ENCODE assay signal across 11 cellular contexts in the genomic region with DNA sequence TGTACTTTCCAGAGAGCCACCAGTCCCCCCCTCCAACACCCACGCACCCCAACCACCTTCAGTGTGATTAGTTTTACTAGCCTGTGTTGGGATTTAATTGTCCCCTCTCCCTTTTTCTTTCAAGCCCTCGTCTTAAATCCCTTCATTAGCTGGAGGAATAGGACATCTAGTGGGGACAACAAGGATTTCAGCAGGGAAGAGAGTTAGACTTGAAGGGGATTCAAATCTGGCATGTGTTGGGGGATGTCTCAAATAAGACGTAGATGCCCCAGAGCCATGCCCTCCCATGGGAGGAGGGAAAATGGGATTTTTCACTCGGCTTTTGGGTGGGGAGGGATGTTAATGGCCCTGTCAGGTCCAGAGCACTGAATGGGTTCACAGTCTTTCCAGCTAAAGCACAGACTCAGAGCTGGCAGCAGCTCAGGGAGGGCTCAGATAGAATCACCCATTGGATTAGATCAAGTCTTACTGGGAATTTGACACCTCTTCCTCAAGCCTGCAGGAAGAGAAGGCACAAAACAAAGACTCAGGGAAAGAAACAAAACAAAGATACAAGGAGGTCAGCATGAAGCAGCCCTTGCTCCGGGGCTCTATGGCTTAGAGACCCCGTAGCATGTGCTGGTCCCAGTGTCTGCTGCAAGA. TPM values are rescaled to one million over a fixed set of nuclear protein-coding genes. Genes with fewer than 3 reads are reported as not detected.
DNase-seq lines count a peak whose midpoint lies in the region; ATAC-seq and TF ChIP-seq lines count a peak whose summit lies in the region.
"Had no signal": no experiment of that assay in that cellular context is flagged by ENCODE, and none has a peak within 500 bp of the region (broad histone marks: within the 10 kb centered on the region; RNA-seq: fewer than 3 reads in every experiment).

No MANE protein-coding gene starts in this region.

- H3K27ac ChIP-seq in OCI-LY1 (ENCODE audit: low read depth, low read length, poor library complexity, severe bottlenecking) (no peak overlapping the region), gastrocnemius medialis (no peak overlapping the region)
- H3K27ac ChIP-seq: BLaER1 treated with 17β-estradiol and CSF1 and Interleukin-3, amounts not matched to agents 10 nM and 100 nM had no signal

- peaks cover 9% of the 10 kb centered on the region; the same call in 1 of the 2 replicates for H3K27me3 ChIP-seq in OCI-LY1 (ENCODE audit: insufficient read depth, low read length)
- H3K27me3 ChIP-seq in gastrocnemius medialis, result peaks cover 11 to 19% (median 11%) of the 10 kb centered on the region in 3 donors

- no peak overlapping the region for H3K4me2 ChIP-seq in OCI-LY1 (ENCODE audit: low read length)

- intact Hi-C loops in gastrocnemius medialis (cut with DNase I; ENCODE audit: low total_unique reads), result loop anchor here (2.0 kb wide), 1 partner anchor 58 kb away; no protein-coding TSS in a partner anchor

- DNase-seq in NCI-H2107 treated with DMSO at 0.1 percent for 48 hours (lab: John Stamatoyannopoulos, UW; ENCODE audit: unreplicated experiment) (peak; percentile 6), NCI-H2107 (lab: John Stamatoyannopoulos, UW) (no peak), epithelial cell of proximal tubule (ENCODE audit: low read depth) (no peak), gastrocnemius medialis (no peak), DMS153 treated with DMSO at 0.1 percent for 48 hours (lab: John Stamatoyannopoulos, UW; ENCODE audit: unreplicated experiment) (no peak)
- DNase-seq in T-helper 2 cell treated with Interferon-gamma antibody and Interleukin-4, amounts not matched to agents 5 μg/mL and 100 μg/mL, for 36 hours (ENCODE audit: low spot score), result no peak

- H3K9me2 ChIP-seq in OCI-LY1 (ENCODE audit: low read depth, low read length), result no peaks in the 10 kb centered on the region

- H3K4me1 Mint-ChIP-seq in T-helper 2 cell treated with Interferon-gamma antibody and Interleukin-4, amounts not matched to agents 5 μg/mL and 100 μg/mL, for 36 hours (ENCODE audit: low read depth), result peaks cover 5% of the 10 kb centered on the region

- peaks cover 48% of the 10 kb centered on the region for H3K27me3 Mint-ChIP-seq in T-helper 2 cell treated with Interferon-gamma antibody and Interleukin-4, amounts not matched to agents 5 μg/mL and 100 μg/mL, for 36 hours (ENCODE audit: low read depth)

- H3K4me1 ChIP-seq in OCI-LY1 (ENCODE audit: insufficient read depth, low read length, severe bottlenecking) (no peaks in the 10 kb centered on the region), gastrocnemius medialis (peaks cover 9 to 20% of the 10 kb centered on the region in 2 donors)

- no peaks in the 10 kb centered on the region for H4K20me1 ChIP-seq in OCI-LY1 (ENCODE audit: insufficient read depth, low read length)

- H3K9me3 Mint-ChIP-seq in T-helper 2 cell treated with Interferon-gamma antibody and Interleukin-4, amounts not matched to agents 5 μg/mL and 100 μg/mL, for 36 hours, result no peaks in the 10 kb centered on the region
- H3K9me3 Mint-ChIP-seq: memory B cell had no signal

- H3K27ac Mint-ChIP-seq in T-helper 2 cell treated with Interferon-gamma antibody and Interleukin-4, amounts not matched to agents 5 μg/mL and 100 μg/mL, for 36 hours, result no peak overlapping the region
- H3K27ac Mint-ChIP-seq: memory B cell had no signal

- in situ Hi-C loops in gastrocnemius medialis (cut with MboI; ENCODE audit: low sequenced_read_pairs in 4 of 4), result loop anchor here (5.0 to 25.0 kb wide), 5 partner anchors 263 to 488 kb away; a partner anchor contains a TSS

- H3F3A ChIP-seq in OCI-LY1 (ENCODE audit: insufficient read depth, low read length), result no peaks in the 10 kb centered on the region

- no peaks in the 10 kb centered on the region for H3K79me2 ChIP-seq in OCI-LY1 (ENCODE audit: insufficient read depth, low read length)

- H2AFZ ChIP-seq in OCI-LY1 (ENCODE audit: low read length), result no peak overlapping the region

- ATAC-seq in gastrocnemius medialis, result peak in 1 of 2 donors; percentile 29
- ATAC-seq in GM18868 (IDR thresholded peaks at IDR 0.05; ENCODE audit: unreplicated experiment), result no peak

- no peak overlapping the region for H3K4me3 Mint-ChIP-seq in T-helper 2 cell treated with Interferon-gamma antibody and Interleukin-4, amounts not matched to agents 5 μg/mL and 100 μg/mL, for 36 hours
- H3K4me3 Mint-ChIP-seq: memory B cell had no signal

- no peak overlapping the region for H3K9ac ChIP-seq in OCI-LY1 (ENCODE audit: low read length)
- H3K9ac ChIP-seq: BLaER1 treated with 17β-estradiol and CSF1 and Interleukin-3, amounts not matched to agents 10 nM and 100 nM had no signal

- TF ChIP-seq CTCF in OCI-LY1 (IDR thresholded peaks at IDR 0.05; ENCODE audit: low read length), result peak; percentile 31; the same call in 1 of the 2 replicates
- TF ChIP-seq CTCF in epithelial cell of proximal tubule (conservative IDR thresholded peaks at IDR 0.05; ENCODE audit: low read depth, low read length), result peak; percentile 56
- TF ChIP-seq CTCF in gastrocnemius medialis (IDR thresholded peaks at IDR 0.05 in 4 of 5, conservative IDR thresholded peaks at IDR 0.05 in 1 of 5), result peak; percentile 25 to 67 (median 49)

- H3K9me3 ChIP-seq in OCI-LY1 (ENCODE audit: low read length) (no peaks in the 10 kb centered on the region), gastrocnemius medialis (no peaks in the 10 kb centered on the region)
- H3K9me3 ChIP-seq: BLaER1 treated with 17β-estradiol and CSF1 and Interleukin-3, amounts not matched to agents 10 nM and 100 nM had no signal

- no peaks in the 10 kb centered on the region for H3K36me3 ChIP-seq in OCI-LY1 (ENCODE audit: insufficient read depth, low read length)
- no peaks in the 10 kb centered on the region for H3K36me3 ChIP-seq in gastrocnemius medialis
- H3K36me3 ChIP-seq: BLaER1 treated with 17β-estradiol and CSF1 and Interleukin-3, amounts not matched to agents 10 nM and 100 nM had no signal

- TF ChIP-seq POLR2A in gastrocnemius medialis (IDR thresholded peaks at IDR 0.05), result no peak

- H3K4me3 ChIP-seq in OCI-LY1 (ENCODE audit: low read depth, low read length, poor library complexity, severe bottlenecking) (no peak overlapping the region), epithelial cell of proximal tubule (ENCODE audit: low read depth, low read length) (no peak overlapping the region), gastrocnemius medialis (no peak overlapping the region)
- H3K4me3 ChIP-seq: BLaER1 treated with 17β-estradiol and CSF1 and Interleukin-3, amounts not matched to agents 10 nM and 100 nM had no signal

- H3K36me3 Mint-ChIP-seq in T-helper 2 cell treated with Interferon-gamma antibody and Interleukin-4, amounts not matched to agents 5 μg/mL and 100 μg/mL, for 36 hours (ENCODE audit: low read depth), result no peaks in the 10 kb centered on the region
- H3K36me3 Mint-ChIP-seq: memory B cell had no signal

RNA-seq across cellular contexts. Expression of a gene that starts 10.7 kb away (rescaled TPM):
- not detected in 2 replicates for total RNA-seq in epithelial cell of proximal tubule
- not detected for total RNA-seq in gastrocnemius medialis
- total RNA-seq: subcutaneous adipose tissue had no signal

RNA-seq across cellular contexts. Expression of a gene that starts 11.1 kb away (rescaled TPM):
- 6.9 and 11.7 TPM in 2 replicates for total RNA-seq in epithelial cell of proximal tubule
- 10 to 100 TPM; 21.6 to 42.4 (median 29.2) TPM for total RNA-seq in gastrocnemius medialis

RNA-seq across cellular contexts. Expression of a gene that starts 21.3 kb away (rescaled TPM):
- total RNA-seq in epithelial cell of proximal tubule (0.22 and 0.23 TPM in 2 replicates), gastrocnemius medialis (not detected)
- total RNA-seq: subcutaneous adipose tissue had no signal
